Comparison of ENCODE assay signal across 1 cellular context in genomic region chr15:42494998-42495360, GRCh38.
TF ChIP-seq lines count a peak whose summit lies in the region.

No MANE protein-coding gene starts in this region.

TF ChIP-seq in endothelial cell of umbilical vein, 7 proteins besides CTCF, POLR2A, EP300 and RAD21:
- TF ChIP-seq MAX (IDR thresholded peaks at IDR 0.05; ENCODE audit: insufficient read depth, insufficient read length) (no peak), POLR2AphosphoS5 (IDR thresholded peaks at IDR 0.05; ENCODE audit: insufficient read depth, low read depth, low read length) (no peak), GATA2 (IDR thresholded peaks at IDR 0.05; ENCODE audit: insufficient read depth, insufficient read length, low read depth, low read length) (no peak), MYC (IDR thresholded peaks at IDR 0.05; ENCODE audit: low read depth, low read length) (no peak), EZH2 (IDR thresholded peaks at IDR 0.05; ENCODE audit: borderline replicate concordance, low read depth, low read length, severe bottlenecking) (no peak), FOS (IDR thresholded peaks at IDR 0.05; ENCODE audit: borderline replicate concordance, insufficient read depth, low read length) (peak; percentile 74), JUN (IDR thresholded peaks at IDR 0.05; ENCODE audit: borderline replicate concordance, insufficient read depth, insufficient read length, low read depth) (peak; percentile 73)
